In the genomic region with DNA sequence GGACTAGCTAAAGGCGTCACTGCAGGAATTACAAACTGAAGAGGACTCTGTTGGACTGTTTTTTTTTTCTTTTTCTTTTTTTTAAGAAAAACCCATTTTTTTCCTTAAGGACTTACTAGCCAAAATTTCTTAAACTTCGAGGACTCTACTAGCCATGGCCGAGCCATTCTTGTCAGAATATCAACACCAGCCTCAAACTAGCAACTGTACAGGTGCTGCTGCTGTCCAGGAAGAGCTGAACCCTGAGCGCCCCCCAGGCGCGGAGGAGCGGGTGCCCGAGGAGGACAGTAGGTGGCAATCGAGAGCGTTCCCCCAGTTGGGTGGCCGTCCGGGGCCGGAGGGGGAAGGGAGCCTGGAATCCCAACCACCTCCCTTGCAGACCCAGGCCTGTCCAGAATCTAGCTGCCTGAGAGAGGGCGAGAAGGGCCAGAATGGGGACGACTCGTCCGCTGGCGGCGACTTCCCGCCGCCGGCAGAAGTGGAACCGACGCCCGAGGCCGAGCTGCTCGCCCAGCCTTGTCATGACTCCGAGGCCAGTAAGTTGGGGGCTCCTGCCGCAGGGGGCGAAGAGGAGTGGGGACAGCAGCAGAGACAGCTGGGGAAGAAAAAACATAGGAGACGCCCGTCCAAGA, we compare ENCODE assay signal across 8 cellular contexts.
A peak's percentile ranks its signal among the peaks of the same experiment; 100 is the strongest.
DNase-seq lines count a peak whose midpoint lies in the region; ATAC-seq lines count a peak whose summit lies in the region.

No MANE protein-coding gene starts in this region.

- peak overlapping the region; percentile 60 to 84 (median 69) for H3K4me3 ChIP-seq in skin epidermis

- peak overlapping the region; percentile 100 for H3K27ac ChIP-seq in caudate nucleus (ENCODE audit: low read depth, low read length)
- peak overlapping the region in 20 of 21 experiments; percentile 64 to 100 (median 94) for H3K27ac ChIP-seq in skin epidermis

- ATAC-seq in HG02610 (IDR thresholded peaks at IDR 0.05; ENCODE audit: unreplicated experiment) (peak; percentile 21), GM18858 (IDR thresholded peaks at IDR 0.05; ENCODE audit: unreplicated experiment) (no peak)

- DNase-seq in DMS 273 (lab: John Stamatoyannopoulos, UW; ENCODE audit: unreplicated experiment) = peak; percentile 92
- DNase-seq in NCI-H226 = peak; percentile 74
- DNase-seq in activated CD4-positive, CD25-positive, alpha-beta regulatory T cell (lab: John Stamatoyannopoulos, UW) = peak; percentile 52 to 63 (median 58)
- peak in 56 of 61 donors; percentile 43 to 88 (median 70) for DNase-seq in caudate nucleus (lab: John Stamatoyannopoulos, UW)
- peak; percentile 81 for DNase-seq in iPS-NIHi7 (ENCODE audit: extremely low spot score)
